ENCODE assay signal across 8 cellular contexts in genomic region chr2:95314964-95315611, GRCh38. TPM values are rescaled to one million over a fixed set of nuclear protein-coding genes. Genes with fewer than 3 reads are reported as not detected.
DNase-seq lines count a peak whose midpoint lies in the region; TF ChIP-seq lines count a peak whose summit lies in the region.

No MANE protein-coding gene starts in this region.

- TF ChIP-seq POLR2A in vagina (IDR thresholded peaks at IDR 0.05) = no peak

- H3K4me3 ChIP-seq in astrocyte of the cerebellum (ENCODE audit: low read depth, low read length) = no peak overlapping the region
- no peak overlapping the region for H3K4me3 ChIP-seq in vagina

- no peaks in the 10 kb centered on the region for H3K36me3 Mint-ChIP-seq in Calu3 (ENCODE audit: insufficient read depth, unreplicated experiment)

- no peaks in the 10 kb centered on the region for H3K36me3 ChIP-seq in vagina

- H3K27me3 ChIP-seq in vagina = no peaks in the 10 kb centered on the region

- TF ChIP-seq CTCF in Calu3 (IDR thresholded peaks at IDR 0.05; ENCODE audit: unreplicated experiment) = peak; percentile 72
- peak; percentile 70 for TF ChIP-seq CTCF in astrocyte of the cerebellum (IDR thresholded peaks at IDR 0.05; ENCODE audit: low read depth, low read length, missing control alignments)
- peak in 1 of 3 experiments; percentile 14 for TF ChIP-seq CTCF in vagina (IDR thresholded peaks at IDR 0.05)

- H3K4me1 Mint-ChIP-seq in Calu3 (ENCODE audit: low read depth, unreplicated experiment) = peaks cover 26% of the 10 kb centered on the region

- H3K4me3 Mint-ChIP-seq in Calu3 (ENCODE audit: low read depth, unreplicated experiment) = no peak overlapping the region

- no peak overlapping the region for H3K27ac Mint-ChIP-seq in Calu3 (ENCODE audit: unreplicated experiment)

- peak; percentile 78 for DNase-seq in Calu3
- DNase-seq in HuH-7.5 (ENCODE audit: low spot score) = peak; percentile 81
- DNase-seq in astrocyte of the cerebellum (ENCODE audit: low read depth) = peak; percentile 9
- DNase-seq in kidney glomerular epithelial cell (lab: John Stamatoyannopoulos, UW) = peak; percentile 60
- DNase-seq in vagina (ENCODE audit: extremely low spot score in 2 of 2) = no peak
- DNase-seq in activated T-cell treated with anti-CD3 and anti-CD28 coated beads for 4 hours = no peak
- DNase-seq in activated CD8-positive, alpha-beta memory T cell treated with anti-CD3 and anti-CD28 coated beads for 24 hours = no peak
- DNase-seq in stimulated activated CD4-positive, alpha-beta T cell treated with anti-CD3 and anti-CD28 coated beads, Interleukin-4, amount 100 ng/mL, for 1 hour = no peak

- no peaks in the 10 kb centered on the region for H3K9me3 Mint-ChIP-seq in Calu3 (ENCODE audit: low read depth, unreplicated experiment)

- CTCF ChIA-PET in Calu3 (lab: Charles Lee) = interaction anchor here (0.7 to 1.3 kb wide), 3 partner anchors 25 to 193 kb away, joined by 4 to 20 read pairs (median 7); no protein-coding TSS in a partner anchor

- peaks cover 55% of the 10 kb centered on the region for H3K27me3 Mint-ChIP-seq in Calu3 (ENCODE audit: unreplicated experiment)

- no peaks in the 10 kb centered on the region for H3K9me3 ChIP-seq in vagina

- in situ Hi-C loops in astrocyte of the cerebellum (cut with HindIII; ENCODE audit: low sequenced_read_pairs) = no loop called here

- no peak overlapping the region for H3K27ac ChIP-seq in vagina

- intact Hi-C loops in Calu3 (cut with micrococcal nuclease; ENCODE audit: unreplicated experiment) (loop anchor here (1.0 to 5.0 kb wide), 2 partner anchors 43 to 84 kb away; partner anchors contain the start of gene PROM2), vagina (cut with DNase I) (no loop called here)

- H3K4me1 ChIP-seq in vagina = peaks cover 15% of the 10 kb centered on the region

- no TSS peak for BruUV-seq in Calu3 (replicated peaks; lab: Mats Ljungman, UMichigan)

RNA-seq across cellular contexts. Expression of gene KCNIP3, which starts 17.9 kb away (rescaled TPM):
- total RNA-seq in Calu3 (2022) = 1.1 and 2.1 TPM in 2 replicates
- 27.5 TPM for total RNA-seq in vagina

RNA-seq across cellular contexts. Expression of gene PROM2, which starts 40.8 kb away (rescaled TPM):
- total RNA-seq in Calu3 (2022) (24.7 and 29.9 TPM in 2 replicates), vagina (70.5 TPM)

Comparison
In these comparisons a context has a peak if more than half of its experiments do, and no peak if none do; other contexts are left out.
1. DNase-seq: peak in Calu3 (single experiment), HuH-7.5 (single experiment), astrocyte of the cerebellum (single experiment) and kidney glomerular epithelial cell (single experiment); none in vagina (0 of 2), activated T-cell treated with anti-CD3 and anti-CD28 coated beads for 4 hours (single experiment), activated CD8-positive, alpha-beta memory T cell treated with anti-CD3 and anti-CD28 coated beads for 24 hours (single experiment) and stimulated activated CD4-positive, alpha-beta T cell treated with anti-CD3 and anti-CD28 coated beads, Interleukin-4, amount 100 ng/mL, for 1 hour (single experiment).